ENCODE assay signal across 21 cellular contexts in the genomic region with DNA sequence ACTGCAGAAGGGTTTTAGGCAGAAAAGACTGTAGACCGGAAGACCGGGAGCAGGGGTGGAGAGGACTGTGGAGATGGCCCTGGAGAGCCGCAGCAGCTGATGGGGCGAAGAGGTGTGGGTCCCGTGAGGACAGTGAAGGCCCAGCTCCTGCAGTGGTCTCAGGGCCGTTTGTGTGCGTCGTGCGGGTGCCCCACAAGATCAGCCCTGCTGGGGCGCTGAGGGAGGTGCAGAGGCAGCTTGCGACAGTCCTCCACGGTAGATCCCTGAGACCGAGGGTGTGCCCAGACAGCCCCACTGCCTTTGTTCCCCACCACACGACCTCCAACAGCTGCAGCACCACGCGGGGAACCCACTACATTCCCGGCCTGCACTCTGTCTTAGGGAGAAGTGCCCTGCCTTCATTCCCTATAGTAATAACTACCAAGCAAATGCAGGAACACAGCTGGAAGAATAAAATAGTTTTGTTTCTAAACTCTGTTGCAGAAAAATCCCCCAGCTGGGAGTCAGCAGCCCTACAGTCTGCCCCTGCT. TPM values are rescaled to one million over a fixed set of nuclear protein-coding genes. Genes with fewer than 3 reads are reported as not detected.
A peak's percentile ranks its signal among the peaks of the same experiment; 100 is the strongest.
DNase-seq lines count a peak whose midpoint lies in the region; ATAC-seq, FAIRE-seq and TF ChIP-seq lines count a peak whose summit lies in the region.
"Had no signal": no experiment of that assay in that cellular context is flagged by ENCODE, and none has a peak within 500 bp of the region (broad histone marks: within the 10 kb centered on the region; RNA-seq: fewer than 3 reads in every experiment).

No MANE protein-coding gene starts in this region.

- no peak overlapping the region for H3K14ac ChIP-seq in H1 (ENCODE audit: insufficient read length)

- no peak overlapping the region for H2BK120ac ChIP-seq in H1 (replicated peaks; ENCODE audit: low read depth, low read length)

- no peak overlapping the region for H2AK5ac ChIP-seq in H1 (ENCODE audit: low read depth, low read length)

- H3K79me2 ChIP-seq in H1 (ENCODE audit: control insufficient read depth in 1 of 2, insufficient read depth in 2 of 2, low read length in 2 of 2) = no peaks in the 10 kb centered on the region

- H3K27ac ChIP-seq in H1 (ENCODE audit: low read depth, low read length) = no peak overlapping the region
- no peak overlapping the region for H3K27ac ChIP-seq in RWPE1
- H3K27ac ChIP-seq: BLaER1 had no signal

- H2BK20ac ChIP-seq in H1 (ENCODE audit: low read length) = peak overlapping the region; percentile 72; the same call in 1 of the 2 replicates

- H3K4me3 ChIP-seq in H7 (ENCODE audit: insufficient read depth, low read depth, low read length) (no peak overlapping the region), H1 (ENCODE audit: extremely low read depth in 1 of 4, insufficient read depth in 2 of 4, low read depth in 3 of 4, low read length in 4 of 4) (no peak overlapping the region)
- H3K4me3 ChIP-seq: BLaER1, MG63 had no signal

- TF ChIP-seq RAD21 in H1 (IDR thresholded peaks at IDR 0.05 in 1 of 2, conservative IDR thresholded peaks at IDR 0.05 in 1 of 2; ENCODE audit: low read depth in 2 of 2, low read length in 2 of 2) = no peak

- TF ChIP-seq CTCF in H1 (IDR thresholded peaks at IDR 0.05; ENCODE audit: control extremely low read depth in 1 of 3, insufficient read depth in 1 of 3, low read depth in 1 of 3, low read length in 3 of 3) = no peak
- no peak for TF ChIP-seq CTCF in RWPE1 (conservative IDR thresholded peaks at IDR 0.05; ENCODE audit: low read depth)

- no peak overlapping the region for H3K23ac ChIP-seq in H1 (ENCODE audit: insufficient read length)

- H3K4me2 ChIP-seq in H1 (ENCODE audit: insufficient read depth in 1 of 2, low read depth in 2 of 2, low read length in 2 of 2) = no peak overlapping the region
- H3K4me2 ChIP-seq: BLaER1 had no signal

- no peak overlapping the region for H2BK5ac ChIP-seq in H1 (ENCODE audit: low read depth, low read length)

- H2BK12ac ChIP-seq in H1 (ENCODE audit: low read depth, low read length) = peak overlapping the region; percentile 60; the same call in 1 of the 2 replicates

- WGBS in H1 (ENCODE audit: extremely low coverage in 1 of 2, insufficient coverage in 1 of 2, insufficient read length in 1 of 2, insufficient replicate concordance in 2 of 2, low coverage in 1 of 2, low lambda C conversion rate in 2 of 2, missing lambda C conversion rate in 1 of 2), 2 experiments = 79% methylated on average over 15 of the region's 17 CpGs; no CpG with 5 or more reads in 1 of the 2 experiments

- H3K4ac ChIP-seq in H1 (replicated peaks; ENCODE audit: insufficient read length, low read depth, low read length) = no peak overlapping the region

- no peak overlapping the region for H4K8ac ChIP-seq in H1 (ENCODE audit: extremely low read depth, insufficient read depth, low read length)

- H4K91ac ChIP-seq in H1 (replicated peaks; ENCODE audit: insufficient read length, low read length) = peak overlapping the region; percentile 5

- POLR2A ChIA-PET in H1 (lab: Charles Lee; ENCODE audit: partially characterized antibody) (interaction anchor here (0.5 to 2.7 kb wide), 7 partner anchors 19 to 116 kb away, joined by 3 to 15 read pairs (median 3); a partner anchor contains a TSS), RWPE1 (lab: Yijun Ruan, JAX; ENCODE audit: low non-redundant PET) (no interaction called here)

- H2AFZ ChIP-seq in H1 (ENCODE audit: low read length) = 0 out of 2 replicates have a peak overlapping the region, but pooled peaks have one; percentile 12

- peak overlapping the region; percentile 81; the same call in 1 of the 2 replicates for H2BK15ac ChIP-seq in H1 (ENCODE audit: low read length)

- H3K56ac ChIP-seq in H1 (replicated peaks; ENCODE audit: insufficient read length, low read depth, low read length) = no peak overlapping the region

- H3K27me3 ChIP-seq in H7 (ENCODE audit: control insufficient read depth, insufficient read depth, low read length) = no peaks in the 10 kb centered on the region
- H3K27me3 ChIP-seq in H1 (replicated peaks in 1 of 4; ENCODE audit: control insufficient read depth in 3 of 4, extremely low read depth in 1 of 4, insufficient read depth in 3 of 4, low read length in 3 of 4) = no peaks in the 10 kb centered on the region
- H3K27me3 ChIP-seq: BLaER1, MG63 had no signal

- ATAC-seq in esophagus mucosa = no peak
- ATAC-seq: CD8-positive, alpha-beta T cell had no signal

- no peak overlapping the region; a peak in 1 of 7 replicates for H3K9ac ChIP-seq in H1 (replicated peaks in 1 of 4; ENCODE audit: extremely low read depth in 1 of 4, low read depth in 3 of 4, low read length in 3 of 4)
- H3K9ac ChIP-seq: BLaER1 had no signal

- H3K4me1 ChIP-seq in H1 (replicated peaks in 1 of 4; ENCODE audit: control insufficient read depth in 3 of 4, insufficient read depth in 4 of 4, low read length in 3 of 4) = peaks cover 8 to 28% (median 23%) of the 10 kb centered on the region in 4 experiments

- H3K36me3 ChIP-seq in H7 (replicated peaks; ENCODE audit: control insufficient read depth, insufficient read depth, low read length) = no peaks in the 10 kb centered on the region
- no peaks in the 10 kb centered on the region for H3K36me3 ChIP-seq in H1 (ENCODE audit: control insufficient read depth in 2 of 4, insufficient read depth in 4 of 4, low read length in 3 of 4)
- H3K36me3 ChIP-seq: BLaER1, MG63 had no signal

- no peaks in the 10 kb centered on the region for H3K23me2 ChIP-seq in H1 (ENCODE audit: low read depth, low read length)

- no peak for TF ChIP-seq EP300 in H1 (IDR thresholded peaks at IDR 0.05; ENCODE audit: borderline replicate concordance in 1 of 2, low read depth in 2 of 2, low read length in 2 of 2)

- H3K79me1 ChIP-seq in H1 (ENCODE audit: low read depth, low read length) = no peaks in the 10 kb centered on the region

- peak overlapping the region; percentile 76; the same call in 1 of the 2 replicates for H3K18ac ChIP-seq in H1 (ENCODE audit: extremely low read depth, low read length)

- CTCF ChIA-PET in H1 (lab: Charles Lee; ENCODE audit: partially characterized antibody) (interaction anchor here (0.9 to 5.6 kb wide), 14 partner anchors 9 to 162 kb away, joined by 3 to 42 read pairs (median 3); a partner anchor contains a TSS), RWPE1 (lab: Yijun Ruan, JAX) (interaction anchor here (0.6 to 1.8 kb wide), 2 partner anchors 85 to 94 kb away, joined by 4 read pairs; no protein-coding TSS in a partner anchor)

- no peak for TF ChIP-seq POLR2A in H1 (IDR thresholded peaks at IDR 0.05; ENCODE audit: control extremely low read depth in 1 of 2, low read depth in 2 of 2, low read length in 2 of 2)

- DNase-seq in H7 = peak; percentile 62
- DNase-seq in H1 (ENCODE audit: low read depth in 1 of 2, low spot score in 2 of 2) = no peak
- DNase-seq in myocyte (ENCODE audit: low read depth) = peak; percentile 61
- DNase-seq in retina = peak; percentile 45
- DNase-seq in NCI-H2029 (lab: John Stamatoyannopoulos, UW) = no peak
- DNase-seq in RWPE1 (ENCODE audit: low spot score) = no peak
- DNase-seq in DMS 273 (lab: John Stamatoyannopoulos, UW; ENCODE audit: unreplicated experiment) = no peak
- DNase-seq: CD8-positive, alpha-beta T cell; DMS79; HFFc6; MG63; NCI-H1105; NCI-H1694; NCI-H526 treated with DMSO at 0.1 percent for 48 hours; NK-92 treated with Interleukin-12 subunit alpha and Interleukin-12 subunit beta, amount 100 ng/mL, for 24 hours; OCI-M1; RPMI8226 had no signal

- no peak overlapping the region for H4K5ac ChIP-seq in H1 (ENCODE audit: insufficient read length, low read depth, low read length)

- no peaks in the 10 kb centered on the region for H3K9me3 ChIP-seq in H1 (ENCODE audit: insufficient read depth in 2 of 2, low read depth in 1 of 2, low read length in 1 of 2)
- H3K9me3 ChIP-seq: BLaER1, MG63 had no signal

- FAIRE-seq in H1 (lab: Jason Lieb, UNC) = no peak

- no peaks in the 10 kb centered on the region for H4K20me1 ChIP-seq in H1 (replicated peaks in 1 of 2; ENCODE audit: control insufficient read depth in 1 of 2, insufficient read depth in 2 of 2, low read length in 2 of 2)
- H4K20me1 ChIP-seq: BLaER1 had no signal

RNA-seq across cellular contexts. Expression of a gene that starts 19.0 kb away (rescaled TPM):
- total RNA-seq in H7 (2014; rRNA removed; shearing (Covaris generic)) = 744 and 864 TPM in 2 replicates
- 385 and 388 TPM in 2 replicates for total RNA-seq in H1 (2021; fragmentation: NEBNext Ultra II Directional; extraction: Animal tissue kit (Norgen Biotek cat#: 25700))
- 600 and 655 TPM in 2 replicates for polyA plus RNA-seq in H1 (2011; rRNA removed)
- 622 TPM for polyA plus RNA-seq in H1 (2011; cell fraction: cytosol; rRNA removed)
- polyA plus RNA-seq in H1 (2011; cell fraction: nucleus; rRNA removed) = 325 TPM
- 523 to 649 TPM (median 571 TPM) in 4 replicates for polyA plus RNA-seq in H1 (2012, experiment 1 of 2)
- polyA plus RNA-seq in H1 (2012, experiment 2 of 2) = 653 TPM
- 321 TPM for polyA plus RNA-seq in H1 (2013, experiment 1 of 2)
- polyA plus RNA-seq in H1 (2013, experiment 2 of 2) = 337 TPM
- 149 and 152 TPM in 2 replicates for polyA minus RNA-seq in H1 (2011; rRNA and poly(A)+ RNA removed)
- polyA minus RNA-seq in H1 (2011; cell fraction: cytosol; rRNA and poly(A)+ RNA removed) = 118 TPM
- polyA minus RNA-seq in H1 (2011; cell fraction: nucleus; rRNA and poly(A)+ RNA removed) = 94.2 TPM
- total RNA-seq in myocyte (not detected in 2 replicates), esophagus mucosa (not detected)
- not detected for polyA plus RNA-seq in myocyte (2012)
- total RNA-seq: A172; CD8-positive, alpha-beta T cell; H4; HFFc6 had no signal

RNA-seq across cellular contexts. Expression of a gene that starts 21.7 kb away (rescaled TPM):
- 64.0 and 87.1 TPM in 2 replicates for total RNA-seq in H7 (2014; rRNA removed; shearing (Covaris generic))
- 44.2 and 44.7 TPM in 2 replicates for total RNA-seq in H1 (2021; fragmentation: NEBNext Ultra II Directional; extraction: Animal tissue kit (Norgen Biotek cat#: 25700))
- 42.3 and 77.7 TPM in 2 replicates for polyA plus RNA-seq in H1 (2011; rRNA removed)
- polyA plus RNA-seq in H1 (2011; cell fraction: cytosol; rRNA removed) = 82.0 TPM
- 37.9 TPM for polyA plus RNA-seq in H1 (2011; cell fraction: nucleus; rRNA removed)
- 58.8 to 64.1 TPM (median 60.1 TPM) in 4 replicates for polyA plus RNA-seq in H1 (2012, experiment 1 of 2)
- 23.9 TPM for polyA plus RNA-seq in H1 (2012, experiment 2 of 2)
- 39.0 TPM for polyA plus RNA-seq in H1 (2013, experiment 1 of 2)
- polyA plus RNA-seq in H1 (2013, experiment 2 of 2) = 37.6 TPM
- 58.5 and 78.2 TPM in 2 replicates for polyA minus RNA-seq in H1 (2011; rRNA and poly(A)+ RNA removed)
- 44.5 TPM for polyA minus RNA-seq in H1 (2011; cell fraction: cytosol; rRNA and poly(A)+ RNA removed)
- polyA minus RNA-seq in H1 (2011; cell fraction: nucleus; rRNA and poly(A)+ RNA removed) = 22.7 TPM
- total RNA-seq in myocyte (49.5 and 56.8 TPM in 2 replicates), esophagus mucosa (38.3 TPM)
- polyA plus RNA-seq in myocyte (2012) = 70.5 TPM

RNA-seq across cellular contexts. Expression of a gene that starts 56.7 kb away (rescaled TPM):
- total RNA-seq in H7 (2014; rRNA removed; shearing (Covaris generic)) = 0.03 and 0.11 TPM in 2 replicates
- total RNA-seq in H1 (2021; fragmentation: NEBNext Ultra II Directional; extraction: Animal tissue kit (Norgen Biotek cat#: 25700)) = 2.5 and 3.6 TPM in 2 replicates
- 5.1 and 6.2 TPM in 2 replicates for polyA plus RNA-seq in H1 (2011; rRNA removed)
- 7.2 TPM for polyA plus RNA-seq in H1 (2011; cell fraction: cytosol; rRNA removed)
- 12.6 TPM for polyA plus RNA-seq in H1 (2011; cell fraction: nucleus; rRNA removed)
- polyA plus RNA-seq in H1 (2012, experiment 1 of 2) = 6.0 to 8.0 TPM (median 6.6 TPM) in 4 replicates
- 0.89 TPM for polyA plus RNA-seq in H1 (2012, experiment 2 of 2)
- polyA plus RNA-seq in H1 (2013, experiment 1 of 2) = 0.83 TPM
- polyA plus RNA-seq in H1 (2013, experiment 2 of 2) = 0.61 TPM
- polyA minus RNA-seq in H1 (2011; rRNA and poly(A)+ RNA removed) = 6.7 and 6.9 TPM in 2 replicates
- polyA minus RNA-seq in H1 (2011; cell fraction: cytosol; rRNA and poly(A)+ RNA removed) = 4.8 TPM
- 10.0 TPM for polyA minus RNA-seq in H1 (2011; cell fraction: nucleus; rRNA and poly(A)+ RNA removed)
- total RNA-seq in myocyte (9.8 and 11.6 TPM in 2 replicates), esophagus mucosa (9.5 TPM)
- 7.7 TPM for polyA plus RNA-seq in myocyte (2012)
- total RNA-seq: A172, H4 had no signal

Comparison
In these comparisons a context has a peak if more than half of its experiments do, and no peak if none do; other contexts are left out.
1. DNase-seq: peak in H7 (single experiment), myocyte (single experiment) and retina (single experiment); none in H1 (0 of 2), NCI-H2029 (single experiment), RWPE1 (single experiment) and DMS 273 (single experiment).
2. RNA of a gene that starts 19.0 kb away (total RNA-seq): 744 to 864 TPM in H7 and 385 to 388 TPM in H1; not detected in esophagus mucosa (single experiment) and not detected in myocyte; every median in the first group is over 100 times any median in the second.